ENCODE assay signal across 10 cellular contexts in the genomic region with DNA sequence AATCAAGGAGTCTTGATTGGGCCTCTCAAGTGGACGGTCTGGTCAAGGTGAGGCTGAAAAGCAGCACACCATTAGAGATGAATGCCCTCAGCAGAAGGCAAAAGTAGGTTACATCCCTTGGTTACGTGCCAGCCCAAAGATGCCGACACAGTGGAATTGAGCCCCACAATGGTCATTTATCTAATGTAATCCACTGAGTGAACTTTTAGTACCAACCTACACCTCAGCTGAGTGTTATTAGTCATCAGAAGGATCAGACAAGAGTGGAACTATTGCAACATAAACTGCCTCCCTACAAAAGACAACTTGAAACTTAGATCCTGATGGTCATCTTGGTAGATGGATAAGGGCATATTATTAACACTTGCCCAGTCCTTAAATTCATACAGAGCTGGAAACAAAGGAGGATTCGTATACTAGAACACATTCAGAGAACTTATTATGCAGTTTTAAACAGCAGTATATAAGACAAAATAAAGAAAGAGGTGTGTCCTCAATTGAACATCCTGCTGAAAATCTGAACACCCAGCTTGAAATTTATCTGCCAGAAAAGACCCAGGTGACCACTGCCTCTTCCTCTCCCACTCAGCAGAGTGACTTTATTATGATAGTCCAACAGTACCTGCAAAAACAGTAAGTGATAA. TPM values are rescaled to one million over a fixed set of nuclear protein-coding genes. Genes with fewer than 3 reads are reported as not detected.
A peak's percentile ranks its signal among the peaks of the same experiment; 100 is the strongest.
DNase-seq lines count a peak whose midpoint lies in the region; ATAC-seq, FAIRE-seq and TF ChIP-seq lines count a peak whose summit lies in the region.
"Had no signal": no experiment of that assay in that cellular context is flagged by ENCODE, and none has a peak within 500 bp of the region (broad histone marks: within the 10 kb centered on the region; RNA-seq: fewer than 3 reads in every experiment).

No MANE protein-coding gene starts in this region.

- peak overlapping the region in 3 of 5 experiments; percentile 54 to 100 (median 99) for H3K27ac Mint-ChIP-seq in brain

- no peaks in the 10 kb centered on the region for H3K27me3 ChIP-seq in lung (ENCODE audit: control insufficient read depth, insufficient read depth)

- FAIRE-seq in H54 (lab: Jason Lieb, UNC), result peak; percentile 45

- WGBS in lung, 2 donors, result 72 to 87% methylated on average over 4 of the region's 4 CpGs

- ATAC-seq in lung (ENCODE audit: insufficient read depth, low FRiP score) (no peak), GM21786 (IDR thresholded peaks at IDR 0.05; ENCODE audit: unreplicated experiment) (no peak), GM19023 (IDR thresholded peaks at IDR 0.05; ENCODE audit: unreplicated experiment) (no peak)

- peak overlapping the region; percentile 22 to 92 (median 90) for H3K4me3 Mint-ChIP-seq in brain

- intact Hi-C loops in posterior cingulate gyrus (cut with DNase I), result no loop called here

- DNase-seq in A172 (ENCODE audit: low spot score) (peak; percentile 68), H54 (ENCODE audit: insufficient read length, low spot score) (no peak), lung (ENCODE audit: low spot score) (no peak), activated gamma-delta T cell treated with Interleukin-2 at 50 U/mL for 16 hours (no peak), posterior cingulate gyrus (no peak)
- DNase-seq: stimulated activated CD4-positive, alpha-beta T cell treated with anti-CD3 and anti-CD28 coated beads, Interleukin-2, amount 100 ng/mL, for 48 hours; T-helper 9 cell had no signal

- no peaks in the 10 kb centered on the region for H3K9me3 Mint-ChIP-seq in brain

- H3K36me3 ChIP-seq in lung (ENCODE audit: control insufficient read depth in 2 of 2, insufficient read depth in 2 of 2, low read length in 2 of 2), result peaks cover 9% of the 10 kb centered on the region in 2 donors

- no peak overlapping the region for H3K4me3 ChIP-seq in lung

- peaks cover 48% of the 10 kb centered on the region for H3K4me1 Mint-ChIP-seq in brain

- peaks cover 7 to 18% of the 10 kb centered on the region in 2 donors for H3K4me1 ChIP-seq in lung (ENCODE audit: control insufficient read depth in 2 of 2, insufficient read depth in 2 of 2, low read length in 2 of 2)

- H3K36me3 Mint-ChIP-seq in brain, result peaks cover 34% of the 10 kb centered on the region

- peaks cover 14% of the 10 kb centered on the region for H3K27me3 Mint-ChIP-seq in brain

- no peak for TF ChIP-seq POLR2A in H54 (IDR thresholded peaks at IDR 0.05; ENCODE audit: low read depth, low read length)

- H3K9me3 ChIP-seq in lung (ENCODE audit: control insufficient read depth in 2 of 2, insufficient read depth in 1 of 2, low read length in 1 of 2), result no peaks in the 10 kb centered on the region

- no peak for TF ChIP-seq CTCF in brain (conservative IDR thresholded peaks at IDR 0.05)
- TF ChIP-seq CTCF in lung (IDR thresholded peaks at IDR 0.05; ENCODE audit: control extremely low read depth, extremely low read depth), result no peak

- peak overlapping the region; percentile 64 to 68 for H3K27ac ChIP-seq in lung (ENCODE audit: low read depth in 1 of 2, low read length in 1 of 2)

RNA-seq across cellular contexts. Expression of gene DCUN1D3, which starts 2.8 kb away (rescaled TPM):
- 26.1 and 28.8 TPM in 2 replicates for total RNA-seq in A172 (2014; rRNA removed; shearing (Covaris generic))
- polyA plus RNA-seq in brain (ENCODE audit: insufficient read depth, low read depth, low replicate concordance) (2.6 TPM), lung (1 to 10 TPM; 6.1 to 6.6 TPM)
- total RNA-seq in lung, result 10 to 100 TPM; 12.2 to 27.8 TPM

RNA-seq across cellular contexts. Expression of gene LYRM1, which starts 3.2 kb away (rescaled TPM):
- total RNA-seq in A172 (2014; rRNA removed; shearing (Covaris generic)), result 58.3 and 77.2 TPM in 2 replicates
- polyA plus RNA-seq in brain (ENCODE audit: insufficient read depth, low read depth, low replicate concordance) (35.5 TPM), lung (10 to 100 TPM; 32.5 to 50.5 TPM)
- total RNA-seq in lung, result 10 to 100 TPM; 27.8 to 29.8 TPM
